In the genomic region with DNA sequence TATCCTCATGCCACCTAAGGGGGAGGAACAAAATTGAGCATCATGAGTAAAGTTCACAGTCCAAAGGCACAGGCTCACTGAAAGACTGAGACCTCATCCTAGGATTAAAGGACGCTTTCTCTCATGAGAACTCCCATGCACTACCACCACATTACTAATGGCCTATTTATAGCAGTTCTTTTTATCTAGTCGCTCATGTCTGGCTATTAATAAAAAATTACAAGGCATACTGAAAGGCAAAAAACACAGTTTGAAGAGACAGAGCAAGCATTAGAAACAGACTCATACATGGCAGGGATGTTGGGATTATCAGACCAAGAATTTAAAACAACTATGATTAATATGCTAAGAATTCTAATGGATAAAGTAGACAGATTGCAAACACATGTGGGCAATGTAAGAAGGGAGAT, we compare ENCODE assay signal across 15 cellular contexts.
"Had no signal": no experiment of that assay in that cellular context is flagged by ENCODE, and none has a peak within 500 bp of the region (broad histone marks: within the 10 kb centered on the region; RNA-seq: fewer than 3 reads in every experiment).

No MANE protein-coding gene starts in this region.

- H3K36me3 ChIP-seq: colonic mucosa, thyroid gland, uterus, WERI-Rb-1 had no signal

- H3K27ac ChIP-seq: colonic mucosa, thyroid gland, uterus, WERI-Rb-1 had no signal

- H3K4me1 ChIP-seq: colonic mucosa, thyroid gland, uterus had no signal

- DNase-seq: activated CD4-positive, alpha-beta T cell treated with anti-CD3 and anti-CD28 coated beads for 36 hours; activated CD8-positive, alpha-beta memory T cell treated with anti-CD3 and anti-CD28 coated beads, Interleukin-2, amount 50 U/mL, for 4 hours; activated CD8-positive, alpha-beta T cell treated with anti-CD3 and anti-CD28 coated beads for 36 hours; activated naive CD8-positive, alpha-beta T cell treated with anti-CD3 and anti-CD28 coated beads, Interleukin-2, amount 10 ng/mL, durations not matched to agents 7 days and 5 days; activated T-cell treated with anti-CD3 and anti-CD28 coated beads, Interleukin-2, amount 50 U/mL, for 72 hours; aorta; colonic mucosa; effector CD4-positive, alpha-beta T cell; mesendoderm; stimulated activated CD4-positive, alpha-beta T cell treated with anti-CD3 and anti-CD28 coated beads, Interleukin-15, amount 100 ng/mL, for 24 hours; stimulated activated CD4-positive, alpha-beta T cell treated with anti-CD3 and anti-CD28 coated beads, Interleukin-4, amount 100 ng/mL, for 4 hours; T-helper 1 cell; thyroid gland; uterus; WERI-Rb-1 had no signal

- H3K4me3 ChIP-seq: colonic mucosa, thyroid gland, uterus had no signal

- H3K9me3 ChIP-seq: colonic mucosa, thyroid gland, uterus had no signal

- ATAC-seq: activated CD4-positive, alpha-beta T cell treated with anti-CD3 and anti-CD28 coated beads for 36 hours; activated CD8-positive, alpha-beta T cell treated with anti-CD3 and anti-CD28 coated beads for 36 hours; activated T-cell treated with anti-CD3 and anti-CD28 coated beads, Interleukin-2, amount 50 U/mL, for 72 hours had no signal

- H3K27me3 ChIP-seq: colonic mucosa, thyroid gland, uterus had no signal
